ENCODE assay signal across 8 cellular contexts in genomic region chr10:115093776-115094361, GRCh38. TPM values are rescaled to one million over a fixed set of nuclear protein-coding genes. Genes with fewer than 3 reads are reported as not detected.
DNase-seq lines count a peak whose midpoint lies in the region; TF ChIP-seq lines count a peak whose summit lies in the region.

No MANE protein-coding gene starts in this region.

- H3K4me2 ChIP-seq in GM23248 (ENCODE audit: unreplicated experiment) (peak overlapping the region; percentile 67), Karpas-422 (ENCODE audit: low read depth, low read length, poor library complexity, severe bottlenecking) (peak overlapping the region; percentile 29)

- H2AFZ ChIP-seq in GM23248 (peak overlapping the region; percentile 71), Karpas-422 (ENCODE audit: low read length) (no peak overlapping the region)

- no peaks in the 10 kb centered on the region for H3K9me2 ChIP-seq in GM23248 (ENCODE audit: insufficient read depth)
- H3K9me2 ChIP-seq in Karpas-422 (replicated peaks; ENCODE audit: insufficient read depth, low read length) = no peaks in the 10 kb centered on the region

- H3K27ac ChIP-seq in GM23248 = no peak overlapping the region
- no peak overlapping the region for H3K27ac ChIP-seq in Karpas-422 (ENCODE audit: low read length)
- H3K27ac ChIP-seq in tibial artery = peak overlapping the region; percentile 55 to 69

- H3K79me2 ChIP-seq in GM23248 (ENCODE audit: insufficient read depth) = no peaks in the 10 kb centered on the region
- no peaks in the 10 kb centered on the region for H3K79me2 ChIP-seq in Karpas-422 (ENCODE audit: low read length)

- H3K9me3 ChIP-seq in GM23248 (ENCODE audit: low read depth) (no peaks in the 10 kb centered on the region), Karpas-422 (ENCODE audit: low read length) (no peaks in the 10 kb centered on the region), tibial artery (no peaks in the 10 kb centered on the region)

- H3K4me3 ChIP-seq in GM23248 = peak overlapping the region; percentile 66
- no peak overlapping the region for H3K4me3 ChIP-seq in Karpas-422 (ENCODE audit: low read length)
- H3K4me3 ChIP-seq in astrocyte of the spinal cord (ENCODE audit: low read depth, low read length) = peak overlapping the region; percentile 55
- peak overlapping the region; percentile 62 to 77 for H3K4me3 ChIP-seq in tibial artery

- WGBS in GM23248 (ENCODE audit: low coverage in 1 of 2, low lambda C conversion rate in 2 of 2, missing lambda C conversion rate in 2 of 2), 2 experiments = 4 to 5% methylated on average over 16 to 34 of the region's 61 CpGs

- H3K9ac ChIP-seq in GM23248 (no peak overlapping the region), Karpas-422 (ENCODE audit: low read length) (no peak overlapping the region)

- no peaks in the 10 kb centered on the region for H3F3A ChIP-seq in GM23248 (ENCODE audit: insufficient read depth)

- intact Hi-C loops in tibial artery (cut with DNase I; ENCODE audit: low total_unique reads) = no loop called here

- no peaks in the 10 kb centered on the region for H3K36me3 ChIP-seq in GM23248 (ENCODE audit: low read depth)
- H3K36me3 ChIP-seq in Karpas-422 (ENCODE audit: insufficient read depth, low read length) = no peaks in the 10 kb centered on the region
- H3K36me3 ChIP-seq in tibial artery = no peaks in the 10 kb centered on the region

- DNase-seq in NCI-H345 (lab: John Stamatoyannopoulos, UW) = peak; percentile 37
- no peak for DNase-seq in NCI-H345 treated with DMSO at 0.1 percent for 48 hours (lab: John Stamatoyannopoulos, UW; ENCODE audit: unreplicated experiment)
- peak; percentile 2 for DNase-seq in GM23248
- no peak for DNase-seq in Karpas-422
- no peak for DNase-seq in astrocyte of the spinal cord (ENCODE audit: low read depth, low spot score)
- DNase-seq in left kidney (ENCODE audit: low read depth, low spot score) = peak; percentile 68
- DNase-seq in tibial artery = no peak
- no peak for DNase-seq in NCI-H1436 treated with DMSO at 0.1 percent for 48 hours (lab: John Stamatoyannopoulos, UW)

- H4K20me1 ChIP-seq in GM23248 (ENCODE audit: insufficient read depth) = no peaks in the 10 kb centered on the region
- H4K20me1 ChIP-seq in Karpas-422 (ENCODE audit: insufficient read depth, low read depth, low read length) = no peaks in the 10 kb centered on the region

- in situ Hi-C loops in GM23248 (cut with MboI) (no loop called here), astrocyte of the spinal cord (cut with HindIII; ENCODE audit: low sequenced_read_pairs) (no loop called here)

- peaks cover 64% of the 10 kb centered on the region for H3K27me3 ChIP-seq in GM23248 (replicated peaks; ENCODE audit: insufficient read depth)
- no peaks in the 10 kb centered on the region for H3K27me3 ChIP-seq in Karpas-422 (ENCODE audit: low read length)
- H3K27me3 ChIP-seq in tibial artery = peaks cover 0 to 9% of the 10 kb centered on the region in 2 donors

- TF ChIP-seq CTCF in astrocyte of the spinal cord (IDR thresholded peaks at IDR 0.05; ENCODE audit: low read depth, low read length) (peak; percentile 30), tibial artery (IDR thresholded peaks at IDR 0.05) (no peak)

- no peaks in the 10 kb centered on the region for H3K4me1 ChIP-seq in GM23248 (ENCODE audit: insufficient read depth)
- H3K4me1 ChIP-seq in Karpas-422 (ENCODE audit: low read length) = no peaks in the 10 kb centered on the region
- H3K4me1 ChIP-seq in tibial artery = peaks cover 7 to 27% (median 10%) of the 10 kb centered on the region in 4 donors

RNA-seq across cellular contexts. Expression of gene ATRNL1, which starts 0.7 kb away (rescaled TPM):
- not detected in 2 replicates for total RNA-seq in GM23248 (2014; rRNA removed; shearing (Covaris generic))
- polyA plus RNA-seq in GM23248 (2016; fragmentation: Nextera tagmentation; extraction: Ambion mirVana) = not detected in 2 replicates
- total RNA-seq in Karpas-422 (2014; rRNA removed; shearing (Covaris generic); ENCODE audit: low replicate concordance) = not detected in 2 replicates

Comparison
In these comparisons a context has a peak if more than half of its experiments do, and no peak if none do; other contexts are left out.
1. DNase-seq: peak in NCI-H345 (single experiment), GM23248 (single experiment) and left kidney (single experiment); none in NCI-H345 treated with DMSO at 0.1 percent for 48 hours (single experiment), Karpas-422 (single experiment), astrocyte of the spinal cord (single experiment), tibial artery (0 of 2) and NCI-H1436 treated with DMSO at 0.1 percent for 48 hours (single experiment).
2. H3K27ac ChIP-seq: peak in tibial artery (2 of 2); none in GM23248 (single experiment) and Karpas-422 (single experiment).